ENCODE assay signal across 20 cellular contexts in genomic region chr3:31953636-31954035, GRCh38. TPM values are rescaled to one million over a fixed set of nuclear protein-coding genes. Genes with fewer than 3 reads are reported as not detected.
DNase-seq lines count a peak whose midpoint lies in the region; ATAC-seq and TF ChIP-seq lines count a peak whose summit lies in the region.
"Had no signal": no experiment of that assay in that cellular context is flagged by ENCODE, and none has a peak within 500 bp of the region (broad histone marks: within the 10 kb centered on the region; RNA-seq: fewer than 3 reads in every experiment).

No MANE protein-coding gene starts in this region.

- H3K27me3 Mint-ChIP-seq in GM23338 (ENCODE audit: insufficient read depth, low read depth, poor library complexity) = peaks cover 12% of the 10 kb centered on the region
- no peaks in the 10 kb centered on the region for H3K27me3 Mint-ChIP-seq in stimulated activated memory B cell treated with anti-CD40 and anti-IgM and Interleukin-4, amounts not matched to agents 10 μg/mL and 1 μg/mL and 100 μg/mL, for 72 hours

- peaks cover 78% of the 10 kb centered on the region for H3K36me3 Mint-ChIP-seq in GM23338 (ENCODE audit: low read depth)
- peaks cover 35% of the 10 kb centered on the region for H3K36me3 Mint-ChIP-seq in stimulated activated memory B cell treated with anti-CD40 and anti-IgM and Interleukin-4, amounts not matched to agents 10 μg/mL and 1 μg/mL and 100 μg/mL, for 72 hours

- H3K9me3 Mint-ChIP-seq in GM23338 = peaks cover 37% of the 10 kb centered on the region
- peaks cover 15% of the 10 kb centered on the region for H3K9me3 Mint-ChIP-seq in stimulated activated memory B cell treated with anti-CD40 and anti-IgM and Interleukin-4, amounts not matched to agents 10 μg/mL and 1 μg/mL and 100 μg/mL, for 72 hours

- 92% methylated on average over 2 of the region's 2 CpGs for WGBS in esophagus muscularis mucosa

- H3K4me1 ChIP-seq in GM23338 (ENCODE audit: insufficient read depth) (peaks cover 48% of the 10 kb centered on the region), OCI-LY1 (ENCODE audit: insufficient read depth, low read length, severe bottlenecking) (peaks cover 78% of the 10 kb centered on the region), esophagus muscularis mucosa (peaks cover 3 to 15% (median 6%) of the 10 kb centered on the region in 4 donors), Peyer's patch (no peaks in the 10 kb centered on the region)

- ATAC-seq in GM23338 = no peak
- ATAC-seq in stimulated activated memory B cell treated with anti-CD40 and anti-IgM and Interleukin-4, amounts not matched to agents 10 μg/mL and 1 μg/mL and 100 μg/mL, for 72 hours = peak; percentile 49

- H3K9me2 ChIP-seq in GM23338 (ENCODE audit: insufficient read depth) (no peaks in the 10 kb centered on the region; the same call in 1 of the 2 replicates), OCI-LY1 (ENCODE audit: low read depth, low read length) (no peaks in the 10 kb centered on the region)
- H3K9me2 ChIP-seq: SK-N-SH had no signal

- H3K27ac ChIP-seq in GM23338 (ENCODE audit: low read depth) = peak overlapping the region; percentile 30; the same call in 1 of the 2 replicates
- peak overlapping the region; percentile 98 for H3K27ac ChIP-seq in OCI-LY1 (ENCODE audit: low read depth, low read length, poor library complexity, severe bottlenecking)
- H3K27ac ChIP-seq in esophagus muscularis mucosa (replicated peaks in 1 of 4) = no peak overlapping the region
- no peak overlapping the region for H3K27ac ChIP-seq in brain microvascular endothelial cell
- peak overlapping the region in 2 of 4 donors; percentile 9 to 73 for H3K27ac ChIP-seq in Peyer's patch
- H3K27ac ChIP-seq: BLaER1 treated with 17β-estradiol and CSF1 and Interleukin-3, amounts not matched to agents 10 nM and 100 nM; GM23248 had no signal

- in situ Hi-C loops in brain microvascular endothelial cell (cut with HindIII; ENCODE audit: low pct_ligation_motif_present, low sequenced_read_pairs) = no loop called here

- H3K4me3 ChIP-seq in GM23338 (no peak overlapping the region), OCI-LY1 (ENCODE audit: low read depth, low read length, poor library complexity, severe bottlenecking) (no peak overlapping the region), esophagus muscularis mucosa (no peak overlapping the region), brain microvascular endothelial cell (ENCODE audit: low read depth, low read length) (no peak overlapping the region), Peyer's patch (no peak overlapping the region)
- H3K4me3 ChIP-seq: BLaER1 treated with 17β-estradiol and CSF1 and Interleukin-3, amounts not matched to agents 10 nM and 100 nM; GM23248; HAP-1 had no signal

- peaks cover 19% of the 10 kb centered on the region for H4K20me1 ChIP-seq in GM23338 (replicated peaks; ENCODE audit: insufficient read depth)
- H4K20me1 ChIP-seq in OCI-LY1 (ENCODE audit: insufficient read depth, low read length) = no peaks in the 10 kb centered on the region
- H4K20me1 ChIP-seq: BLaER1 treated with 17β-estradiol and CSF1 and Interleukin-3, amounts not matched to agents 10 nM and 100 nM had no signal

- peak overlapping the region; percentile 48; the same call in 1 of the 2 replicates for H3K9ac ChIP-seq in OCI-LY1 (ENCODE audit: low read length)
- H3K9ac ChIP-seq: BLaER1 treated with 17β-estradiol and CSF1 and Interleukin-3, amounts not matched to agents 10 nM and 100 nM; GM23248; SK-N-SH had no signal

- peaks cover 18% of the 10 kb centered on the region for H3K9me3 ChIP-seq in OCI-LY1 (ENCODE audit: low read length)
- H3K9me3 ChIP-seq in esophagus muscularis mucosa = peaks cover 0 to 10% (median 10%) of the 10 kb centered on the region in 4 donors
- peaks cover 0 to 11% (median 0%) of the 10 kb centered on the region in 4 donors for H3K9me3 ChIP-seq in Peyer's patch
- H3K9me3 ChIP-seq: SK-N-SH had no signal

- no peak for TF ChIP-seq POLR2A in esophagus muscularis mucosa (IDR thresholded peaks at IDR 0.05; ENCODE audit: low read depth)
- TF ChIP-seq POLR2A in Peyer's patch (IDR thresholded peaks at IDR 0.05) = no peak

- H3K4me2 ChIP-seq in GM23338 (no peak overlapping the region), OCI-LY1 (ENCODE audit: low read length) (peak overlapping the region; percentile 53; the same call in 1 of the 2 replicates)
- H3K4me2 ChIP-seq: BLaER1 treated with 17β-estradiol and CSF1 and Interleukin-3, amounts not matched to agents 10 nM and 100 nM; SK-N-SH had no signal

- H3K4me3 Mint-ChIP-seq in GM23338 = no peak overlapping the region
- no peak overlapping the region for H3K4me3 Mint-ChIP-seq in stimulated activated memory B cell treated with anti-CD40 and anti-IgM and Interleukin-4, amounts not matched to agents 10 μg/mL and 1 μg/mL and 100 μg/mL, for 72 hours
- H3K4me3 Mint-ChIP-seq: CD4-positive, alpha-beta T cell; HFFc6 had no signal

- TF ChIP-seq CTCF in GM23338 (conservative IDR thresholded peaks at IDR 0.05; ENCODE audit: low read depth in 2 of 2) = no peak
- TF ChIP-seq CTCF in OCI-LY1 (IDR thresholded peaks at IDR 0.05; ENCODE audit: low read length) = no peak
- TF ChIP-seq CTCF in esophagus muscularis mucosa (IDR thresholded peaks at IDR 0.05) = no peak
- TF ChIP-seq CTCF in brain microvascular endothelial cell (IDR thresholded peaks at IDR 0.05; ENCODE audit: low read depth, low read length, missing control alignments) = no peak
- no peak for TF ChIP-seq CTCF in Peyer's patch (IDR thresholded peaks at IDR 0.05)

- H3K27ac Mint-ChIP-seq in GM23338 = no peak overlapping the region
- H3K27ac Mint-ChIP-seq in stimulated activated memory B cell treated with anti-CD40 and anti-IgM and Interleukin-4, amounts not matched to agents 10 μg/mL and 1 μg/mL and 100 μg/mL, for 72 hours = peak overlapping the region; percentile 88
- H3K27ac Mint-ChIP-seq: CD4-positive, alpha-beta T cell; HFFc6 had no signal

- DNase-seq in GM23338 (ENCODE audit: low spot score) = no peak
- peak; percentile 62 for DNase-seq in esophagus muscularis mucosa (ENCODE audit: extremely low spot score)
- DNase-seq in GOT3 (lab: John Stamatoyannopoulos, UW) = no peak
- no peak for DNase-seq in brain microvascular endothelial cell
- DNase-seq in Peyer's patch = no peak
- DNase-seq: CD4-positive, alpha-beta T cell; DMS53; GM23248; HFFc6; NCI-H1105; NCI-H146; NCI-H1930; NCI-H446; NCI-H524 treated with DMSO at 0.1 percent for 48 hours; NCI-H774; SK-N-SH had no signal

- no peak overlapping the region for H2AFZ ChIP-seq in GM23338
- no peak overlapping the region for H2AFZ ChIP-seq in OCI-LY1 (ENCODE audit: low read length)
- H2AFZ ChIP-seq: GM23248 had no signal

- TF ChIP-seq EP300 in esophagus muscularis mucosa (IDR thresholded peaks at IDR 0.05) = no peak

- peaks cover 46% of the 10 kb centered on the region for H3K4me1 Mint-ChIP-seq in GM23338
- peaks cover 78% of the 10 kb centered on the region for H3K4me1 Mint-ChIP-seq in stimulated activated memory B cell treated with anti-CD40 and anti-IgM and Interleukin-4, amounts not matched to agents 10 μg/mL and 1 μg/mL and 100 μg/mL, for 72 hours

- intact Hi-C loops in esophagus muscularis mucosa (cut with DNase I) = no loop called here

- H3K36me3 ChIP-seq in GM23338 (ENCODE audit: insufficient read depth) (0 out of 2 replicates have a peak, but pooled peaks cover 7% of the 10 kb centered on the region), OCI-LY1 (ENCODE audit: insufficient read depth, low read length) (peaks cover 36% of the 10 kb centered on the region), esophagus muscularis mucosa (no peaks in the 10 kb centered on the region), brain microvascular endothelial cell (replicated peaks) (no peaks in the 10 kb centered on the region), Peyer's patch (no peaks in the 10 kb centered on the region)
- H3K36me3 ChIP-seq: HAP-1 had no signal

- peaks cover 100% of the 10 kb centered on the region for H3K79me2 ChIP-seq in GM23338 (replicated peaks; ENCODE audit: insufficient read depth)
- peaks cover 49% of the 10 kb centered on the region for H3K79me2 ChIP-seq in OCI-LY1 (ENCODE audit: insufficient read depth, low read length)

- H3F3A ChIP-seq in GM23338 (replicated peaks; ENCODE audit: low read depth) (no peaks in the 10 kb centered on the region), OCI-LY1 (ENCODE audit: insufficient read depth, low read length) (peaks cover 27% of the 10 kb centered on the region)

- H3K27me3 ChIP-seq in GM23338 (ENCODE audit: insufficient read depth) = no peaks in the 10 kb centered on the region
- H3K27me3 ChIP-seq in OCI-LY1 (ENCODE audit: insufficient read depth, low read length) = no peaks in the 10 kb centered on the region
- no peaks in the 10 kb centered on the region for H3K27me3 ChIP-seq in esophagus muscularis mucosa
- no peaks in the 10 kb centered on the region for H3K27me3 ChIP-seq in brain microvascular endothelial cell (replicated peaks)
- no peaks in the 10 kb centered on the region for H3K27me3 ChIP-seq in Peyer's patch
- H3K27me3 ChIP-seq: BLaER1 treated with 17β-estradiol and CSF1 and Interleukin-3, amounts not matched to agents 10 nM and 100 nM had no signal

TF ChIP-seq in GM23338, 12 proteins besides CTCF, POLR2A, EP300 and RAD21:
- no peak for TF ChIP-seq ZNF331 (CRISPR knock-in tag; IDR thresholded peaks at IDR 0.05; ENCODE audit: low read depth)
- no peak for TF ChIP-seq POLR2AphosphoS5 (IDR thresholded peaks at IDR 0.05; ENCODE audit: low read depth)

RNA-seq across cellular contexts. Expression of gene OSBPL10, which starts 27.4 kb away (rescaled TPM):
- total RNA-seq in GM23338 (2014; rRNA removed; shearing (Covaris generic)) = 149 and 204 TPM in 2 replicates
- polyA plus RNA-seq in GM23338 (2016; fragmentation: Nextera tagmentation; extraction: Ambion mirVana) = 20.0 and 23.8 TPM in 2 replicates
- total RNA-seq in esophagus muscularis mucosa (10 to 100 TPM in 1 of 4 donors, 1 to 10 TPM in 3; 6.3 to 12.2 (median 7.6) TPM), Peyer's patch (100 to 1,000 TPM in 1 of 4 donors, 10 to 100 TPM in 3; 18.5 to 128 (median 60.5) TPM)
- total RNA-seq: CD4-positive, alpha-beta T cell had no signal

RNA-seq across cellular contexts. Expression of gene ZNF860, which starts 27.9 kb away (rescaled TPM):
- 12.4 and 14.7 TPM in 2 replicates for total RNA-seq in GM23338 (2014; rRNA removed; shearing (Covaris generic))
- 2.7 and 5.2 TPM in 2 replicates for polyA plus RNA-seq in GM23338 (2016; fragmentation: Nextera tagmentation; extraction: Ambion mirVana)
- total RNA-seq in esophagus muscularis mucosa = under 1 TPM; under 0.01 to 0.66 (median 0.28) TPM
- total RNA-seq in Peyer's patch = 10 to 100 TPM in 1 of 4 donors, under 1 TPM in 1, not detected in 2; 0.80 to 10.7 TPM
- total RNA-seq: CD4-positive, alpha-beta T cell had no signal
- polyA plus RNA-seq: SK-N-SH had no signal

Comparison
In these comparisons a context has a peak if more than half of its experiments do, and no peak if none do; other contexts are left out.
1. H3K27ac ChIP-seq: peak in GM23338 (single experiment) and OCI-LY1 (single experiment); none in esophagus muscularis mucosa (0 of 4) and brain microvascular endothelial cell (single experiment).